21 cellular contexts compared by ENCODE assay signal in genomic region chr2:128446866-128447537, GRCh38.
DNase-seq lines count a peak whose midpoint lies in the region; ATAC-seq and TF ChIP-seq lines count a peak whose summit lies in the region.
"Had no signal": no experiment of that assay in that cellular context is flagged by ENCODE, and none has a peak within 500 bp of the region (broad histone marks: within the 10 kb centered on the region; RNA-seq: fewer than 3 reads in every experiment).

No MANE protein-coding gene starts in this region.

- H3K36me3 ChIP-seq in ascending aorta, result no peaks in the 10 kb centered on the region
- no peaks in the 10 kb centered on the region for H3K36me3 ChIP-seq in mesenchymal stem cell (ENCODE audit: control insufficient read depth in 1 of 2, insufficient read depth in 2 of 2, low read depth in 1 of 2, low read length in 2 of 2)
- H3K36me3 ChIP-seq: cardiac muscle cell, heart right ventricle had no signal

- no peaks in the 10 kb centered on the region for H3K36me3 Mint-ChIP-seq in stimulated activated memory B cell treated with anti-CD40 and anti-IgM and Interleukin-4, amounts not matched to agents 10 μg/mL and 1 μg/mL and 100 μg/mL, for 72 hours
- H3K36me3 Mint-ChIP-seq in progenitor cell of endocrine pancreas (ENCODE audit: insufficient read depth), result no peaks in the 10 kb centered on the region

- H3K27me3 ChIP-seq in ascending aorta, result no peaks in the 10 kb centered on the region
- H3K27me3 ChIP-seq in mesenchymal stem cell (ENCODE audit: control insufficient read depth in 1 of 2, insufficient read depth in 1 of 2, low read length in 2 of 2), result peaks cover 0 to 5% of the 10 kb centered on the region in 2 experiments
- H3K27me3 ChIP-seq: cardiac muscle cell, heart right ventricle had no signal

- H3K4ac ChIP-seq in mesenchymal stem cell (ENCODE audit: low read depth in 1 of 2, low read length in 2 of 2), result peak overlapping the region in 1 of 2 experiments; percentile 9

- 76% methylated on average over 16 of the region's 17 CpGs for WGBS in mesenchymal stem cell

- intact Hi-C loops in ascending aorta (cut with DNase I), result no loop called here

- H4K91ac ChIP-seq in mesenchymal stem cell (ENCODE audit: low read length), result no peak overlapping the region

- no peak for TF ChIP-seq CTCF in ascending aorta (IDR thresholded peaks at IDR 0.05)
- no peak for TF ChIP-seq CTCF in progenitor cell of endocrine pancreas (IDR thresholded peaks at IDR 0.05; ENCODE audit: unreplicated experiment)

- H3K27ac Mint-ChIP-seq in stimulated activated memory B cell treated with anti-CD40 and anti-IgM and Interleukin-4, amounts not matched to agents 10 μg/mL and 1 μg/mL and 100 μg/mL, for 72 hours, result no peak overlapping the region
- no peak overlapping the region for H3K27ac Mint-ChIP-seq in progenitor cell of endocrine pancreas
- H3K27ac Mint-ChIP-seq: activated T-helper 17 cell treated with anti-CD3 and anti-CD28 coated beads, Interleukin-2, amount 50 U/mL, for 72 hours; memory B cell; T-helper 1 cell treated with Interleukin-12 subunit alpha and Interleukin-12 subunit beta and Interleukin-4 antibody, amounts not matched to agents 30 μg/mL and 1 μg/mL, for 36 hours had no signal

- peak overlapping the region; percentile 9 for H2BK15ac ChIP-seq in mesenchymal stem cell (ENCODE audit: low read depth, poor library complexity, severe bottlenecking)

- no peaks in the 10 kb centered on the region for H3K9me3 ChIP-seq in ascending aorta
- no peaks in the 10 kb centered on the region for H3K9me3 ChIP-seq in mesenchymal stem cell (ENCODE audit: control insufficient read depth, low read length)
- H3K9me3 ChIP-seq: heart right ventricle had no signal

- DNase-seq in GM03348 (ENCODE audit: low spot score), result peak; percentile 57
- DNase-seq in ascending aorta (ENCODE audit: low spot score in 2 of 2), result peak; percentile 4 to 57
- DNase-seq in mesenchymal stem cell, result no peak
- DNase-seq in progenitor cell of endocrine pancreas (ENCODE audit: low spot score, unreplicated experiment), result no peak
- no peak for DNase-seq in cerebellum (ENCODE audit: low spot score)
- DNase-seq: Calu3; effector CD8-positive, alpha-beta T cell; heart right ventricle; Karpas-422; NCI-H1092; NCI-H748 treated with DMSO at 0.1 percent for 48 hours; stimulated activated naive CD8-positive, alpha-beta T cell treated with anti-CD3 and anti-CD28 coated beads, Interleukin-15, Interleukin-2, amounts not matched to agents 100 U/mL and 50 U/mL, for 24 hours had no signal

- no peak overlapping the region for H2BK120ac ChIP-seq in mesenchymal stem cell (ENCODE audit: low read depth, low read length)

- H3K14ac ChIP-seq in mesenchymal stem cell (ENCODE audit: low read length in 2 of 2), result no peak overlapping the region

- no peak overlapping the region for H3K27ac ChIP-seq in ascending aorta
- H3K27ac ChIP-seq in mesenchymal stem cell (ENCODE audit: low read length, poor library complexity, severe bottlenecking), result no peak overlapping the region
- H3K27ac ChIP-seq: cardiac muscle cell, VCaP had no signal

- peaks cover under 1% of the 10 kb centered on the region for H3K9me3 Mint-ChIP-seq in stimulated activated memory B cell treated with anti-CD40 and anti-IgM and Interleukin-4, amounts not matched to agents 10 μg/mL and 1 μg/mL and 100 μg/mL, for 72 hours
- H3K9me3 Mint-ChIP-seq in progenitor cell of endocrine pancreas (ENCODE audit: low read depth), result no peaks in the 10 kb centered on the region
- H3K9me3 Mint-ChIP-seq: activated T-helper 17 cell treated with anti-CD3 and anti-CD28 coated beads, Interleukin-2, amount 50 U/mL, for 72 hours; memory B cell; T-helper 1 cell treated with Interleukin-12 subunit alpha and Interleukin-12 subunit beta and Interleukin-4 antibody, amounts not matched to agents 30 μg/mL and 1 μg/mL, for 36 hours had no signal

- H2AK5ac ChIP-seq in mesenchymal stem cell (ENCODE audit: low read length, severe bottlenecking), result no peak overlapping the region

- H3K4me1 ChIP-seq in ascending aorta (no peaks in the 10 kb centered on the region), mesenchymal stem cell (ENCODE audit: control insufficient read depth, insufficient read depth, low read depth, low read length) (no peaks in the 10 kb centered on the region)

- H3K4me3 Mint-ChIP-seq in stimulated activated memory B cell treated with anti-CD40 and anti-IgM and Interleukin-4, amounts not matched to agents 10 μg/mL and 1 μg/mL and 100 μg/mL, for 72 hours, result no peak overlapping the region
- H3K4me3 Mint-ChIP-seq in progenitor cell of endocrine pancreas (ENCODE audit: low read depth), result no peak overlapping the region
- H3K4me3 Mint-ChIP-seq: activated T-helper 17 cell treated with anti-CD3 and anti-CD28 coated beads, Interleukin-2, amount 50 U/mL, for 72 hours; memory B cell; T-helper 1 cell treated with Interleukin-12 subunit alpha and Interleukin-12 subunit beta and Interleukin-4 antibody, amounts not matched to agents 30 μg/mL and 1 μg/mL, for 36 hours had no signal

- peak; percentile 37 for ATAC-seq in stimulated activated memory B cell treated with anti-CD40 and anti-IgM and Interleukin-4, amounts not matched to agents 10 μg/mL and 1 μg/mL and 100 μg/mL, for 72 hours
- no peak for ATAC-seq in GM19328 (IDR thresholded peaks at IDR 0.05; ENCODE audit: unreplicated experiment)
- no peak for ATAC-seq in HG03175 (IDR thresholded peaks at IDR 0.05; ENCODE audit: unreplicated experiment)
- ATAC-seq: activated T-helper 17 cell treated with anti-CD3 and anti-CD28 coated beads, Interleukin-2, amount 50 U/mL, for 72 hours; heart right ventricle; right cardiac atrium; stimulated activated naive CD8-positive, alpha-beta T cell treated with anti-CD3 and anti-CD28 coated beads, Interleukin-15, Interleukin-2, amounts not matched to agents 100 U/mL and 50 U/mL, for 24 hours had no signal

- H4K8ac ChIP-seq in mesenchymal stem cell (ENCODE audit: low read length), result no peak overlapping the region

- H3K4me2 ChIP-seq in mesenchymal stem cell (ENCODE audit: low read length, poor library complexity, severe bottlenecking), result no peak overlapping the region

- H3K9ac ChIP-seq in mesenchymal stem cell (ENCODE audit: low read length), result no peak overlapping the region

- no peak overlapping the region for H2AFZ ChIP-seq in mesenchymal stem cell (ENCODE audit: low read depth, low read length)

- H3K4me3 ChIP-seq in ascending aorta (no peak overlapping the region), mesenchymal stem cell (ENCODE audit: insufficient read depth in 1 of 2, low read depth in 1 of 2, low read length in 2 of 2) (no peak overlapping the region)
- H3K4me3 ChIP-seq: cardiac muscle cell, heart right ventricle had no signal

- H3K23ac ChIP-seq in mesenchymal stem cell (ENCODE audit: low read length in 2 of 2), result no peak overlapping the region

- peaks cover 21% of the 10 kb centered on the region for H3K27me3 Mint-ChIP-seq in stimulated activated memory B cell treated with anti-CD40 and anti-IgM and Interleukin-4, amounts not matched to agents 10 μg/mL and 1 μg/mL and 100 μg/mL, for 72 hours
- H3K27me3 Mint-ChIP-seq in progenitor cell of endocrine pancreas, result peaks cover 18% of the 10 kb centered on the region

- no peak overlapping the region for H2BK5ac ChIP-seq in mesenchymal stem cell (ENCODE audit: low read depth, low read length, poor library complexity, severe bottlenecking)

- no peaks in the 10 kb centered on the region for H3K79me1 ChIP-seq in mesenchymal stem cell (replicated peaks; ENCODE audit: low read length, poor library complexity, severe bottlenecking)

- H3K4me1 Mint-ChIP-seq in stimulated activated memory B cell treated with anti-CD40 and anti-IgM and Interleukin-4, amounts not matched to agents 10 μg/mL and 1 μg/mL and 100 μg/mL, for 72 hours, result peaks cover 7% of the 10 kb centered on the region
- H3K4me1 Mint-ChIP-seq in progenitor cell of endocrine pancreas (ENCODE audit: low read depth), result peaks cover 15% of the 10 kb centered on the region
- H3K4me1 Mint-ChIP-seq: activated T-helper 17 cell treated with anti-CD3 and anti-CD28 coated beads, Interleukin-2, amount 50 U/mL, for 72 hours; memory B cell had no signal

- H2BK12ac ChIP-seq in mesenchymal stem cell (ENCODE audit: low read length in 2 of 2), result no peak overlapping the region

- no peak overlapping the region for H3K18ac ChIP-seq in mesenchymal stem cell (ENCODE audit: low read depth in 1 of 2, low read length in 2 of 2)

Comparison
In these comparisons a context has a peak if more than half of its experiments do, and no peak if none do; other contexts are left out.
1. DNase-seq: peak in GM03348 (single experiment) and ascending aorta (2 of 2); none in mesenchymal stem cell (single experiment), progenitor cell of endocrine pancreas (single experiment) and cerebellum (single experiment).